ENCODE assay signal across 2 cellular contexts in the genomic region with DNA sequence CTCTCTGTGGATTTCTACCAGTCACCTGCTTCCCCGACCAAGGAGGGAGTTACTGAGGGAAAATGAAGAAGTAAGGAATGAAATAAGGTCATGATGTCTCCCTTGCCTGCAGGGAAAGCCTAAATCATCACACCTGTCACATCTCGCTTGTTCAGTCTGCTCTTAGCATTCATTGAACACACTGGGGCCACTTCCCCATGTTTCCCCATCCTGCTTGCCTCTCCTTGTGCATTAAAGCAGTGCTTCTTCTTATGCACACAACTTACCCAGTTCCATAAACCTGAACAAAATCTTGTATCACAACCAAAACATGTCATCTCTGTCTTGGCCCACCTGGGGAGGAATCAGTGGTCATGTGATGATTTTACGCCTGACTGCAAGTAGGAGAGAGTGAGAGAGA.
TF ChIP-seq lines count a peak whose summit lies in the region.

No MANE protein-coding gene starts in this region.

TF ChIP-seq in H1, 55 proteins besides CTCF, POLR2A, EP300 and RAD21 (continues in another document):
- TF ChIP-seq SUZ12 (IDR thresholded peaks at IDR 0.05; ENCODE audit: low read length) (no peak), TCF12 (IDR thresholded peaks at IDR 0.05; ENCODE audit: low read depth, low read length) (no peak), SIX5 (IDR thresholded peaks at IDR 0.05; ENCODE audit: low read depth, low read length) (no peak), CEBPB (IDR thresholded peaks at IDR 0.05; ENCODE audit: low read depth, low read length) (no peak), BCL11A (IDR thresholded peaks at IDR 0.05; ENCODE audit: low read depth in 2 of 2, low read length in 2 of 2) (no peak), YY1 (IDR thresholded peaks at IDR 0.05; ENCODE audit: low read depth, low read length) (no peak), BRCA1 (IDR thresholded peaks at IDR 0.05; ENCODE audit: low read depth, low read length) (no peak), CHD2 (IDR thresholded peaks at IDR 0.05; ENCODE audit: low read length) (no peak), SIRT6 (IDR thresholded peaks at IDR 0.05; ENCODE audit: low read length) (no peak), NRF1 (IDR thresholded peaks at IDR 0.05; ENCODE audit: low read depth, low read length) (no peak), RXRA (IDR thresholded peaks at IDR 0.05; ENCODE audit: insufficient read depth, low read depth, low read length) (no peak), EZH2 (IDR thresholded peaks at IDR 0.05; ENCODE audit: low read depth, low read length, severe bottlenecking) (no peak), EGR1 (IDR thresholded peaks at IDR 0.05; ENCODE audit: borderline replicate concordance, low read depth, low read length) (no peak), ZNF274 (IDR thresholded peaks at IDR 0.05; ENCODE audit: borderline replicate concordance, extremely low read depth, low read length) (no peak)
- TF ChIP-seq, protein P1, sequence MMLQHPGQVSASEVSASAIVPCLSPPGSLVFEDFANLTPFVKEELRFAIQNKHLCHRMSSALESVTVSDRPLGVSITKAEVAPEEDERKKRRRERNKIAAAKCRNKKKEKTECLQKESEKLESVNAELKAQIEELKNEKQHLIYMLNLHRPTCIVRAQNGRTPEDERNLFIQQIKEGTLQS (IDR thresholded peaks at IDR 0.05; ENCODE audit: insufficient read depth, low read depth, low read length) = no peak
- TF ChIP-seq, protein P2, sequence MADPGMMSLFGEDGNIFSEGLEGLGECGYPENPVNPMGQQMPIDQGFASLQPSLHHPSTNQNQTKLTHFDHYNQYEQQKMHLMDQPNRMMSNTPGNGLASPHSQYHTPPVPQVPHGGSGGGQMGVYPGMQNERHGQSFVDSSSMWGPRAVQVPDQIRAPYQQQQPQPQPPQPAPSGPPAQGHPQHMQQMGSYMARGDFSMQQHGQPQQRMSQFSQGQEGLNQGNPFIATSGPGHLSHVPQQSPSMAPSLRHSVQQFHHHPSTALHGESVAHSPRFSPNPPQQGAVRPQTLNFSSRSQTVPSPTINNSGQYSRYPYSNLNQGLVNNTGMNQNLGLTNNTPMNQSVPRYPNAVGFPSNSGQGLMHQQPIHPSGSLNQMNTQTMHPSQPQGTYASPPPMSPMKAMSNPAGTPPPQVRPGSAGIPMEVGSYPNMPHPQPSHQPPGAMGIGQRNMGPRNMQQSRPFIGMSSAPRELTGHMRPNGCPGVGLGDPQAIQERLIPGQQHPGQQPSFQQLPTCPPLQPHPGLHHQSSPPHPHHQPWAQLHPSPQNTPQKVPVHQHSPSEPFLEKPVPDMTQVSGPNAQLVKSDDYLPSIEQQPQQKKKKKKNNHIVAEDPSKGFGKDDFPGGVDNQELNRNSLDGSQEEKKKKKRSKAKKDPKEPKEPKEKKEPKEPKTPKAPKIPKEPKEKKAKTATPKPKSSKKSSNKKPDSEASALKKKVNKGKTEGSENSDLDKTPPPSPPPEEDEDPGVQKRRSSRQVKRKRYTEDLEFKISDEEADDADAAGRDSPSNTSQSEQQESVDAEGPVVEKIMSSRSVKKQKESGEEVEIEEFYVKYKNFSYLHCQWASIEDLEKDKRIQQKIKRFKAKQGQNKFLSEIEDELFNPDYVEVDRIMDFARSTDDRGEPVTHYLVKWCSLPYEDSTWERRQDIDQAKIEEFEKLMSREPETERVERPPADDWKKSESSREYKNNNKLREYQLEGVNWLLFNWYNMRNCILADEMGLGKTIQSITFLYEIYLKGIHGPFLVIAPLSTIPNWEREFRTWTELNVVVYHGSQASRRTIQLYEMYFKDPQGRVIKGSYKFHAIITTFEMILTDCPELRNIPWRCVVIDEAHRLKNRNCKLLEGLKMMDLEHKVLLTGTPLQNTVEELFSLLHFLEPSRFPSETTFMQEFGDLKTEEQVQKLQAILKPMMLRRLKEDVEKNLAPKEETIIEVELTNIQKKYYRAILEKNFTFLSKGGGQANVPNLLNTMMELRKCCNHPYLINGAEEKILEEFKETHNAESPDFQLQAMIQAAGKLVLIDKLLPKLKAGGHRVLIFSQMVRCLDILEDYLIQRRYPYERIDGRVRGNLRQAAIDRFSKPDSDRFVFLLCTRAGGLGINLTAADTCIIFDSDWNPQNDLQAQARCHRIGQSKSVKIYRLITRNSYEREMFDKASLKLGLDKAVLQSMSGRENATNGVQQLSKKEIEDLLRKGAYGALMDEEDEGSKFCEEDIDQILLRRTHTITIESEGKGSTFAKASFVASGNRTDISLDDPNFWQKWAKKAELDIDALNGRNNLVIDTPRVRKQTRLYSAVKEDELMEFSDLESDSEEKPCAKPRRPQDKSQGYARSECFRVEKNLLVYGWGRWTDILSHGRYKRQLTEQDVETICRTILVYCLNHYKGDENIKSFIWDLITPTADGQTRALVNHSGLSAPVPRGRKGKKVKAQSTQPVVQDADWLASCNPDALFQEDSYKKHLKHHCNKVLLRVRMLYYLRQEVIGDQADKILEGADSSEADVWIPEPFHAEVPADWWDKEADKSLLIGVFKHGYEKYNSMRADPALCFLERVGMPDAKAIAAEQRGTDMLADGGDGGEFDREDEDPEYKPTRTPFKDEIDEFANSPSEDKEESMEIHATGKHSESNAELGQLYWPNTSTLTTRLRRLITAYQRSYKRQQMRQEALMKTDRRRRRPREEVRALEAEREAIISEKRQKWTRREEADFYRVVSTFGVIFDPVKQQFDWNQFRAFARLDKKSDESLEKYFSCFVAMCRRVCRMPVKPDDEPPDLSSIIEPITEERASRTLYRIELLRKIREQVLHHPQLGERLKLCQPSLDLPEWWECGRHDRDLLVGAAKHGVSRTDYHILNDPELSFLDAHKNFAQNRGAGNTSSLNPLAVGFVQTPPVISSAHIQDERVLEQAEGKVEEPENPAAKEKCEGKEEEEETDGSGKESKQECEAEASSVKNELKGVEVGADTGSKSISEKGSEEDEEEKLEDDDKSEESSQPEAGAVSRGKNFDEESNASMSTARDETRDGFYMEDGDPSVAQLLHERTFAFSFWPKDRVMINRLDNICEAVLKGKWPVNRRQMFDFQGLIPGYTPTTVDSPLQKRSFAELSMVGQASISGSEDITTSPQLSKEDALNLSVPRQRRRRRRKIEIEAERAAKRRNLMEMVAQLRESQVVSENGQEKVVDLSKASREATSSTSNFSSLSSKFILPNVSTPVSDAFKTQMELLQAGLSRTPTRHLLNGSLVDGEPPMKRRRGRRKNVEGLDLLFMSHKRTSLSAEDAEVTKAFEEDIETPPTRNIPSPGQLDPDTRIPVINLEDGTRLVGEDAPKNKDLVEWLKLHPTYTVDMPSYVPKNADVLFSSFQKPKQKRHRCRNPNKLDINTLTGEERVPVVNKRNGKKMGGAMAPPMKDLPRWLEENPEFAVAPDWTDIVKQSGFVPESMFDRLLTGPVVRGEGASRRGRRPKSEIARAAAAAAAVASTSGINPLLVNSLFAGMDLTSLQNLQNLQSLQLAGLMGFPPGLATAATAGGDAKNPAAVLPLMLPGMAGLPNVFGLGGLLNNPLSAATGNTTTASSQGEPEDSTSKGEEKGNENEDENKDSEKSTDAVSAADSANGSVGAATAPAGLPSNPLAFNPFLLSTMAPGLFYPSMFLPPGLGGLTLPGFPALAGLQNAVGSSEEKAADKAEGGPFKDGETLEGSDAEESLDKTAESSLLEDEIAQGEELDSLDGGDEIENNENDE (IDR thresholded peaks at IDR 0.05; ENCODE audit: insufficient replicate concordance, low read length) = no peak
- TF ChIP-seq, protein P3, sequence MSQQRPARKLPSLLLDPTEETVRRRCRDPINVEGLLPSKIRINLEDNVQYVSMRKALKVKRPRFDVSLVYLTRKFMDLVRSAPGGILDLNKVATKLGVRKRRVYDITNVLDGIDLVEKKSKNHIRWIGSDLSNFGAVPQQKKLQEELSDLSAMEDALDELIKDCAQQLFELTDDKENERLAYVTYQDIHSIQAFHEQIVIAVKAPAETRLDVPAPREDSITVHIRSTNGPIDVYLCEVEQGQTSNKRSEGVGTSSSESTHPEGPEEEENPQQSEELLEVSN (IDR thresholded peaks at IDR 0.05) = no peak

TF ChIP-seq in HEK293T, 16 proteins besides CTCF, POLR2A, EP300 and RAD21:
- TF ChIP-seq, protein P4, sequence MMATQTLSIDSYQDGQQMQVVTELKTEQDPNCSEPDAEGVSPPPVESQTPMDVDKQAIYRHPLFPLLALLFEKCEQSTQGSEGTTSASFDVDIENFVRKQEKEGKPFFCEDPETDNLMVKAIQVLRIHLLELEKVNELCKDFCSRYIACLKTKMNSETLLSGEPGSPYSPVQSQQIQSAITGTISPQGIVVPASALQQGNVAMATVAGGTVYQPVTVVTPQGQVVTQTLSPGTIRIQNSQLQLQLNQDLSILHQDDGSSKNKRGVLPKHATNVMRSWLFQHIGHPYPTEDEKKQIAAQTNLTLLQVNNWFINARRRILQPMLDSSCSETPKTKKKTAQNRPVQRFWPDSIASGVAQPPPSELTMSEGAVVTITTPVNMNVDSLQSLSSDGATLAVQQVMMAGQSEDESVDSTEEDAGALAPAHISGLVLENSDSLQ (IDR thresholded peaks at IDR 0.05) = no peak
- no peak for TF ChIP-seq HDGF (IDR thresholded peaks at IDR 0.05; ENCODE audit: borderline replicate concordance)
- TF ChIP-seq SUZ12 (IDR thresholded peaks at IDR 0.05) = no peak
- TF ChIP-seq ARNT (IDR thresholded peaks at IDR 0.05) = no peak
- no peak for TF ChIP-seq LEF1 (IDR thresholded peaks at IDR 0.05; ENCODE audit: borderline replicate concordance)
- no peak for TF ChIP-seq TARDBP (IDR thresholded peaks at IDR 0.05)
- no peak for TF ChIP-seq CTBP1 (IDR thresholded peaks at IDR 0.05; ENCODE audit: borderline replicate concordance)
- TF ChIP-seq ZNF384 (IDR thresholded peaks at IDR 0.05) = no peak
- no peak for TF ChIP-seq L3MBTL2 (conservative IDR thresholded peaks at IDR 0.05)
- no peak for TF ChIP-seq ELF4 (IDR thresholded peaks at IDR 0.05)
- TF ChIP-seq FOXM1 (IDR thresholded peaks at IDR 0.05; ENCODE audit: borderline replicate concordance) = no peak
- TF ChIP-seq FOXA1 (IDR thresholded peaks at IDR 0.05) = no peak
- no peak for TF ChIP-seq FOXK2 (IDR thresholded peaks at IDR 0.05)
